Comparison of ENCODE assay signal across 1 cellular context in the genomic region with DNA sequence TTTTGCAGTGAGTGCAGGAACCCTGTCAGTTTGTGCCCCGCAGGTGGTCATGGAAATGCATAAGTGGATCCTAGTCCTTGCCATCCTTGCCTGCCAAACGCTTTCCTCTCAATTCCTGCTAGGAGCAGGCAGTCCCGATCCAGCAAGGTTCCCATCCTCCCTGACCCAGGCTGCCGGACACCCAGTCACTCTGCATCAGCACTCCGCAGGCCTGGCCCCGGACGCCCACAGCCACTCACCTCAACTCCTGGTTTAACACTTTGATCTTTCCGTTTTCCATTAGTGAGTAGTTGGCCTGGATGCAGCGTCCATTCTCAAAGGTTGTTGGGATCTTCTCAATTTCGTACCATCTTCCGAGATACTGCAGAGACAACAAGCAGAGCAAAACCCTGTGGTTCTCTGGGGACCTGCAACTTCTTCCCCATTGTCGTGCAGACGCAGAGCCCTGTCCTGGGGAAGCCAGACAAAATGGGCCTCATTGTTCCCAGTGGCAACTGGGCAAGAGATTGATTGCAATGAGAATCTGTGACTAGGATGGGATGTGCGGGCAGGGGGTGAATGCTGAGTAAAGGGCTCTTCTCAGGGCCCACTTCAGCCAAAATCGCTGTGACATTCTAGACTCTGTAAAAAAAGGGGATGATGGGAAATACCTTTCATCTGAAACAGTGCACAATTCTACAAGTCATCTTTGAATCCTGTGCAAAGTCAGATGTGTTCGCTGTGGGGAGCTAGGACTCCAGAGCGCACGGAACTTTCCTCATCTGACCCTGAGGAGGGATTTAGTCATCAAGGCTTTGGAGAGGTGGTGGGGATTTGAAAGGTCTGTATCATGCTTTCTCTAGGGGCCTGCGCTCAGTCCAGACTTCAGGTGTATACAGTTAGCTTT.
TF ChIP-seq lines count a peak whose summit lies in the region.

No MANE protein-coding gene starts in this region.

TF ChIP-seq in WTC11, 78 proteins besides CTCF, POLR2A, EP300 and RAD21 (continued from another document):
- TF ChIP-seq, protein P1, sequence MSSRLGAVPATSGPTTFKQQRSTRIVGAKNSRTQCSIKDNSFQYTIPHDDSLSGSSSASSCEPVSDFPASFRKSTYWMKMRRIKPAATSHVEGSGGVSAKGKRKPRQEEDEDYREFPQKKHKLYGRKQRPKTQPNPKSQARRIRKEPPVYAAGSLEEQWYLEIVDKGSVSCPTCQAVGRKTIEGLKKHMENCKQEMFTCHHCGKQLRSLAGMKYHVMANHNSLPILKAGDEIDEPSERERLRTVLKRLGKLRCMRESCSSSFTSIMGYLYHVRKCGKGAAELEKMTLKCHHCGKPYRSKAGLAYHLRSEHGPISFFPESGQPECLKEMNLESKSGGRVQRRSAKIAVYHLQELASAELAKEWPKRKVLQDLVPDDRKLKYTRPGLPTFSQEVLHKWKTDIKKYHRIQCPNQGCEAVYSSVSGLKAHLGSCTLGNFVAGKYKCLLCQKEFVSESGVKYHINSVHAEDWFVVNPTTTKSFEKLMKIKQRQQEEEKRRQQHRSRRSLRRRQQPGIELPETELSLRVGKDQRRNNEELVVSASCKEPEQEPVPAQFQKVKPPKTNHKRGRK (CRISPR knock-in tag; IDR thresholded peaks at IDR 0.05; ENCODE audit: borderline replicate concordance), result no peak
- TF ChIP-seq, protein P2, sequence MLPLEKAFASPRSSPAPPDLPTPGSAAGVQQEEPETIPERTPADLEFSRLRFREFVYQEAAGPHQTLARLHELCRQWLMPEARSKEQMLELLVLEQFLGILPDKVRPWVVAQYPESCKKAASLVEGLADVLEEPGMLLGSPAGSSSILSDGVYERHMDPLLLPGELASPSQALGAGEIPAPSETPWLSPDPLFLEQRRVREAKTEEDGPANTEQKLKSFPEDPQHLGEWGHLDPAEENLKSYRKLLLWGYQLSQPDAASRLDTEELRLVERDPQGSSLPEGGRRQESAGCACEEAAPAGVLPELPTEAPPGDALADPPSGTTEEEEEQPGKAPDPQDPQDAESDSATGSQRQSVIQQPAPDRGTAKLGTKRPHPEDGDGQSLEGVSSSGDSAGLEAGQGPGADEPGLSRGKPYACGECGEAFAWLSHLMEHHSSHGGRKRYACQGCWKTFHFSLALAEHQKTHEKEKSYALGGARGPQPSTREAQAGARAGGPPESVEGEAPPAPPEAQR (CRISPR knock-in tag; IDR thresholded peaks at IDR 0.05), result no peak
- TF ChIP-seq OVOL2 (CRISPR knock-in tag; IDR thresholded peaks at IDR 0.05; ENCODE audit: borderline replicate concordance) (no peak), CREB1 (CRISPR knock-in tag; IDR thresholded peaks at IDR 0.05) (no peak), PRRX2 (CRISPR knock-in tag; IDR thresholded peaks at IDR 0.05) (no peak), ZNF396 (CRISPR knock-in tag; IDR thresholded peaks at IDR 0.05; ENCODE audit: borderline replicate concordance) (no peak)
- TF ChIP-seq, protein P3, sequence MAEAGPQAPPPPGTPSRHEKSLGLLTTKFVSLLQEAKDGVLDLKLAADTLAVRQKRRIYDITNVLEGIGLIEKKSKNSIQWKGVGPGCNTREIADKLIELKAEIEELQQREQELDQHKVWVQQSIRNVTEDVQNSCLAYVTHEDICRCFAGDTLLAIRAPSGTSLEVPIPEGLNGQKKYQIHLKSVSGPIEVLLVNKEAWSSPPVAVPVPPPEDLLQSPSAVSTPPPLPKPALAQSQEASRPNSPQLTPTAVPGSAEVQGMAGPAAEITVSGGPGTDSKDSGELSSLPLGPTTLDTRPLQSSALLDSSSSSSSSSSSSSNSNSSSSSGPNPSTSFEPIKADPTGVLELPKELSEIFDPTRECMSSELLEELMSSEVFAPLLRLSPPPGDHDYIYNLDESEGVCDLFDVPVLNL (CRISPR knock-in tag; IDR thresholded peaks at IDR 0.05; ENCODE audit: borderline replicate concordance, low read depth), result no peak
